15 cellular contexts compared by ENCODE assay signal in genomic region chr6:154246723-154247118, GRCh38.
A peak's percentile ranks its signal among the peaks of the same experiment; 100 is the strongest.
DNase-seq lines count a peak whose midpoint lies in the region; ATAC-seq and FAIRE-seq lines count a peak whose summit lies in the region.
"Had no signal": no experiment of that assay in that cellular context is flagged by ENCODE, and none has a peak within 500 bp of the region (broad histone marks: within the 10 kb centered on the region; RNA-seq: fewer than 3 reads in every experiment).

No MANE protein-coding gene starts in this region.

- peaks cover 69% of the 10 kb centered on the region for H3K4me1 Mint-ChIP-seq in activated CD4-positive, alpha-beta T cell treated with anti-CD3 and anti-CD28 coated beads, Interleukin-2, amount 10 ng/mL, durations not matched to agents 24 days and 14 days
- peaks cover 85% of the 10 kb centered on the region for H3K4me1 Mint-ChIP-seq in activated CD4-positive, alpha-beta memory T cell treated with anti-CD3 and anti-CD28 coated beads, Interleukin-2, amount 10 ng/mL, durations not matched to agents 7 days and 5 days
- H3K4me1 Mint-ChIP-seq in stimulated activated naive CD8-positive, alpha-beta T cell treated with anti-CD3 and anti-CD28 coated beads, Interleukin-15, amount 100 ng/mL, for 72 hours = peaks cover 71% of the 10 kb centered on the region

- FAIRE-seq in small intestine (lab: Jason Lieb, UNC) = no peak
- FAIRE-seq: A549, TTC549 had no signal

- DNase-seq in activated CD4-positive, alpha-beta T cell treated with anti-CD3 and anti-CD28 coated beads, Interleukin-2, amount 10 ng/mL, durations not matched to agents 24 days and 14 days = no peak
- no peak for DNase-seq in activated CD4-positive, alpha-beta T cell treated with anti-CD3 and anti-CD28 coated beads for 4 hours
- no peak for DNase-seq in activated CD4-positive, alpha-beta memory T cell treated with anti-CD3 and anti-CD28 coated beads, Interleukin-2, amount 10 ng/mL, durations not matched to agents 7 days and 5 days
- no peak for DNase-seq in stimulated activated naive CD8-positive, alpha-beta T cell treated with anti-CD3 and anti-CD28 coated beads, Interleukin-15, amount 100 ng/mL, for 72 hours
- DNase-seq in small intestine = no peak
- DNase-seq: EL, kidney glomerular epithelial cell, NCI-H1436 treated with DMSO at 0.1 percent for 48 hours, right lobe of liver had no signal

- H3K9me3 Mint-ChIP-seq in activated CD4-positive, alpha-beta T cell treated with anti-CD3 and anti-CD28 coated beads, Interleukin-2, amount 10 ng/mL, durations not matched to agents 24 days and 14 days = peaks cover 13% of the 10 kb centered on the region
- H3K9me3 Mint-ChIP-seq in activated CD4-positive, alpha-beta memory T cell treated with anti-CD3 and anti-CD28 coated beads, Interleukin-2, amount 10 ng/mL, durations not matched to agents 7 days and 5 days = peaks cover 2% of the 10 kb centered on the region
- H3K9me3 Mint-ChIP-seq in stimulated activated naive CD8-positive, alpha-beta T cell treated with anti-CD3 and anti-CD28 coated beads, Interleukin-15, amount 100 ng/mL, for 72 hours = peaks cover 10% of the 10 kb centered on the region in 2 donors

- ATAC-seq in stimulated activated naive CD8-positive, alpha-beta T cell treated with anti-CD3 and anti-CD28 coated beads, Interleukin-15, amount 100 ng/mL, for 72 hours = no peak
- no peak for ATAC-seq in HG03460 (IDR thresholded peaks at IDR 0.05; ENCODE audit: unreplicated experiment)
- no peak for ATAC-seq in GM21529 (IDR thresholded peaks at IDR 0.05; ENCODE audit: unreplicated experiment)
- ATAC-seq: A549 had no signal

- intact Hi-C loops in activated CD4-positive, alpha-beta T cell treated with anti-CD3 and anti-CD28 coated beads, Interleukin-2, amount 10 ng/mL, durations not matched to agents 24 days and 14 days (cut with micrococcal nuclease) = loop anchor here (1.0 to 10.0 kb wide), 6 partner anchors 16 to 1262 kb away; partner anchors contain the start of genes FBXO5 and SCAF8

- H3K9ac ChIP-seq in iPS-18a (ENCODE audit: low read length) = peak overlapping the region; percentile 30

- H3K36me3 ChIP-seq in iPS-18a (ENCODE audit: control insufficient read depth, low read depth, low read length) (no peaks in the 10 kb centered on the region), small intestine (ENCODE audit: control insufficient read depth in 2 of 2, insufficient read depth in 2 of 2, low read length in 2 of 2) (no peaks in the 10 kb centered on the region)
- H3K36me3 ChIP-seq: esophagus muscularis mucosa, right lobe of liver had no signal

- peak overlapping the region; percentile 9 for H3K27ac Mint-ChIP-seq in activated CD4-positive, alpha-beta T cell treated with anti-CD3 and anti-CD28 coated beads, Interleukin-2, amount 10 ng/mL, durations not matched to agents 24 days and 14 days
- H3K27ac Mint-ChIP-seq in activated CD4-positive, alpha-beta memory T cell treated with anti-CD3 and anti-CD28 coated beads, Interleukin-2, amount 10 ng/mL, durations not matched to agents 7 days and 5 days = peak overlapping the region; percentile 82
- H3K27ac Mint-ChIP-seq in stimulated activated naive CD8-positive, alpha-beta T cell treated with anti-CD3 and anti-CD28 coated beads, Interleukin-15, amount 100 ng/mL, for 72 hours = peak overlapping the region; percentile 95 to 97

- H3K4me1 ChIP-seq in iPS-18a (ENCODE audit: control insufficient read depth, low read depth, low read length) = peaks cover 36% of the 10 kb centered on the region
- no peaks in the 10 kb centered on the region for H3K4me1 ChIP-seq in small intestine (ENCODE audit: control insufficient read depth in 2 of 2, insufficient read depth in 1 of 2, low read depth in 1 of 2, low read length in 1 of 2)
- H3K4me1 ChIP-seq: A549, right lobe of liver had no signal

- CTCF ChIA-PET in activated CD4-positive, alpha-beta memory T cell treated with anti-CD3 and anti-CD28 coated beads, Interleukin-2, amount 10 ng/mL, durations not matched to agents 7 days and 5 days (lab: Charles Lee) = interaction anchor here (1.3 to 4.1 kb wide), 2 partner anchors 9 to 30 kb away, joined by 4 to 31 read pairs; no protein-coding TSS in a partner anchor

- H3K27ac ChIP-seq in iPS-18a (ENCODE audit: low read length) (no peak overlapping the region), small intestine (ENCODE audit: low read depth in 1 of 2, low read length in 1 of 2) (peak overlapping the region in 1 of 2 donors; percentile 69)
- H3K27ac ChIP-seq: A549, esophagus muscularis mucosa, right lobe of liver had no signal

- WGBS in small intestine, 3 donors = 66 to 92% (median 75%) methylated on average over 7 of the region's 7 CpGs

- POLR2A ChIA-PET in activated CD4-positive, alpha-beta memory T cell treated with anti-CD3 and anti-CD28 coated beads, Interleukin-2, amount 10 ng/mL, durations not matched to agents 7 days and 5 days (lab: Charles Lee) = interaction anchor here (0.7 to 8.0 kb wide), 7 partner anchors 11 to 1546 kb away, joined by 3 to 116 read pairs (median 6); partner anchors contain the start of gene FBXO5

- peaks cover 4% of the 10 kb centered on the region for H3K27me3 Mint-ChIP-seq in activated CD4-positive, alpha-beta T cell treated with anti-CD3 and anti-CD28 coated beads, Interleukin-2, amount 10 ng/mL, durations not matched to agents 24 days and 14 days
- peaks cover 3% of the 10 kb centered on the region for H3K27me3 Mint-ChIP-seq in activated CD4-positive, alpha-beta memory T cell treated with anti-CD3 and anti-CD28 coated beads, Interleukin-2, amount 10 ng/mL, durations not matched to agents 7 days and 5 days
- no peaks in the 10 kb centered on the region for H3K27me3 Mint-ChIP-seq in stimulated activated naive CD8-positive, alpha-beta T cell treated with anti-CD3 and anti-CD28 coated beads, Interleukin-15, amount 100 ng/mL, for 72 hours

- H3K4me3 ChIP-seq in iPS-18a (ENCODE audit: low read length) (peak overlapping the region; percentile 38), small intestine (ENCODE audit: low read depth in 1 of 2, low read length in 2 of 2) (peak overlapping the region in 1 of 2 donors; percentile 35)
- H3K4me3 ChIP-seq: A549 had no signal

- H3K4me3 Mint-ChIP-seq in activated CD4-positive, alpha-beta T cell treated with anti-CD3 and anti-CD28 coated beads, Interleukin-2, amount 10 ng/mL, durations not matched to agents 24 days and 14 days = peak overlapping the region; percentile 83
- peak overlapping the region; percentile 84 for H3K4me3 Mint-ChIP-seq in activated CD4-positive, alpha-beta memory T cell treated with anti-CD3 and anti-CD28 coated beads, Interleukin-2, amount 10 ng/mL, durations not matched to agents 7 days and 5 days
- peak overlapping the region; percentile 96 for H3K4me3 Mint-ChIP-seq in stimulated activated naive CD8-positive, alpha-beta T cell treated with anti-CD3 and anti-CD28 coated beads, Interleukin-15, amount 100 ng/mL, for 72 hours

- no peaks in the 10 kb centered on the region for H3K27me3 ChIP-seq in iPS-18a (ENCODE audit: control insufficient read depth, insufficient read depth, low read length)
- H3K27me3 ChIP-seq in small intestine (ENCODE audit: control insufficient read depth in 2 of 2, insufficient read depth in 2 of 2, low read length in 2 of 2) = no peaks in the 10 kb centered on the region
- H3K27me3 ChIP-seq: esophagus muscularis mucosa, right lobe of liver had no signal

- H3K9me3 ChIP-seq in iPS-18a (ENCODE audit: control insufficient read depth, low read depth, low read length) = no peaks in the 10 kb centered on the region
- no peaks in the 10 kb centered on the region for H3K9me3 ChIP-seq in small intestine (ENCODE audit: control insufficient read depth, low read depth)
- H3K9me3 ChIP-seq: A549, esophagus muscularis mucosa, right lobe of liver had no signal

- peaks cover 7% of the 10 kb centered on the region for H3K36me3 Mint-ChIP-seq in activated CD4-positive, alpha-beta T cell treated with anti-CD3 and anti-CD28 coated beads, Interleukin-2, amount 10 ng/mL, durations not matched to agents 24 days and 14 days (ENCODE audit: low read depth)
- H3K36me3 Mint-ChIP-seq in activated CD4-positive, alpha-beta memory T cell treated with anti-CD3 and anti-CD28 coated beads, Interleukin-2, amount 10 ng/mL, durations not matched to agents 7 days and 5 days (ENCODE audit: low read depth) = peaks cover 27% of the 10 kb centered on the region

Comparison
In these comparisons a context has a peak if more than half of its experiments do, and no peak if none do; other contexts are left out.
1. H3K27ac Mint-ChIP-seq: peak in every context shown above with its lines; median percentile 96 in stimulated activated naive CD8-positive, alpha-beta T cell treated with anti-CD3 and anti-CD28 coated beads, Interleukin-15, amount 100 ng/mL, for 72 hours; 82 in activated CD4-positive, alpha-beta memory T cell treated with anti-CD3 and anti-CD28 coated beads, Interleukin-2, amount 10 ng/mL, durations not matched to agents 7 days and 5 days; 9 in activated CD4-positive, alpha-beta T cell treated with anti-CD3 and anti-CD28 coated beads, Interleukin-2, amount 10 ng/mL, durations not matched to agents 24 days and 14 days.